Comparison of ENCODE assay signal across 25 cellular contexts in the genomic region with DNA sequence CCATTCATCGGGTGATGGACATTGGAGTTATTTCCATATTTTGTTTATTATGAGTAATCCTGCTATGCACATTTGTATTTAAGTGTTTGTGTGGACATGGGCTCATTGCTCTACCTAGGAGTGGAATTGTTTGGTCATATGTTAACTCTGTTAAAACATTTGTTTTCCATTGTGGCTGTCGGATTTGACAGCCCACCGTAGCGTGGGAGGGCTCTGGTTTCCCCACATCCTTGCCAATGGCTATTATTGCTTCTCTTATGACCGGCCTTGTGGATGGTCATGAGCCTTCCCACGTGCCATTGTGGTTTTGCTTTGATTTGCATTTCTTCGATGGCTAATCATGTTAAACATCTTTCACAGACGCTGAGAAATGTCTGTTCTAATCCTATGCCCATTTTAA.
DNase-seq lines count a peak whose midpoint lies in the region; ATAC-seq, FAIRE-seq and TF ChIP-seq lines count a peak whose summit lies in the region.
"Had no signal": no experiment of that assay in that cellular context is flagged by ENCODE, and none has a peak within 500 bp of the region (broad histone marks: within the 10 kb centered on the region; RNA-seq: fewer than 3 reads in every experiment).

No MANE protein-coding gene starts in this region.

- DNase-seq in GM18507 (ENCODE audit: extremely low spot score, insufficient read length, low read depth), result no peak
- DNase-seq in SK-MEL-5 (ENCODE audit: low read depth, low spot score), result peak; percentile 24
- no peak for DNase-seq in T-helper 1 cell
- no peak for DNase-seq in AG20443 (ENCODE audit: low spot score)
- DNase-seq in urothelium cell line (ENCODE audit: low spot score), result no peak
- no peak for DNase-seq in endothelial cell (ENCODE audit: low spot score)
- DNase-seq: activated CD4-positive, alpha-beta T cell treated with anti-CD3 and anti-CD28 coated beads for 1 hour; activated CD8-positive, alpha-beta memory T cell treated with anti-CD3 and anti-CD28 coated beads for 24 hours; activated naive CD4-positive, alpha-beta T cell treated with anti-CD3 and anti-CD28 coated beads for 36 hours; activated T-cell treated with anti-CD3 and anti-CD28 coated beads, Interleukin-2, amount 50 U/mL, for 4 hours; anterior cingulate cortex; CD4-positive, alpha-beta memory T cell; central memory CD4-positive, alpha-beta T cell; heart left ventricle; naive thymus-derived CD4-positive, alpha-beta T cell; NCI-H1105 treated with DMSO at 0.1 percent for 48 hours; PC-9; SHP77; stimulated activated CD4-positive, alpha-beta T cell treated with anti-CD3 and anti-CD28 coated beads, Interleukin-2, amount 100 ng/mL, for 48 hours; stimulated activated naive CD8-positive, alpha-beta T cell treated with anti-CD3 and anti-CD28 coated beads, Interleukin-15, Interleukin-2, amounts not matched to agents 100 U/mL and 50 U/mL, for 24 hours; SW 1271; tibial artery had no signal

- peaks cover 6% of the 10 kb centered on the region for H3K36me3 Mint-ChIP-seq in endothelial cell (ENCODE audit: low read depth, unreplicated experiment)

- H3K27me3 Mint-ChIP-seq in endothelial cell (ENCODE audit: unreplicated experiment), result peaks cover 2% of the 10 kb centered on the region
- H3K27me3 Mint-ChIP-seq: CD4-positive, alpha-beta memory T cell; naive thymus-derived CD4-positive, alpha-beta T cell had no signal

- no peaks in the 10 kb centered on the region for H3K9me3 Mint-ChIP-seq in endothelial cell (ENCODE audit: unreplicated experiment)
- H3K9me3 Mint-ChIP-seq: activated naive CD4-positive, alpha-beta T cell treated with anti-CD3 and anti-CD28 coated beads for 36 hours; activated T-cell treated with anti-CD3 and anti-CD28 coated beads, Interleukin-2, amount 50 U/mL, for 4 hours; CD4-positive, alpha-beta memory T cell; naive thymus-derived CD4-positive, alpha-beta T cell had no signal

- FAIRE-seq in GM18507 (lab: Jason Lieb, UNC) (peak; percentile 69), urothelium cell line (lab: Jason Lieb, UNC) (no peak)
- FAIRE-seq: TTC549 had no signal

- H3K4me3 Mint-ChIP-seq in endothelial cell (ENCODE audit: unreplicated experiment), result no peak overlapping the region
- H3K4me3 Mint-ChIP-seq: activated naive CD4-positive, alpha-beta T cell treated with anti-CD3 and anti-CD28 coated beads for 36 hours; activated T-cell treated with anti-CD3 and anti-CD28 coated beads, Interleukin-2, amount 50 U/mL, for 4 hours; CD4-positive, alpha-beta memory T cell; naive thymus-derived CD4-positive, alpha-beta T cell had no signal

- H3K27ac Mint-ChIP-seq in endothelial cell (ENCODE audit: unreplicated experiment), result no peak overlapping the region
- H3K27ac Mint-ChIP-seq: activated naive CD4-positive, alpha-beta T cell treated with anti-CD3 and anti-CD28 coated beads for 36 hours had no signal

- H3K4me1 Mint-ChIP-seq in endothelial cell (ENCODE audit: unreplicated experiment), result no peaks in the 10 kb centered on the region
- H3K4me1 Mint-ChIP-seq: CD4-positive, alpha-beta memory T cell; naive thymus-derived CD4-positive, alpha-beta T cell had no signal

- ATAC-seq in GM19463 (IDR thresholded peaks at IDR 0.05; ENCODE audit: unreplicated experiment), result peak; percentile 81
- ATAC-seq in HG02870 (IDR thresholded peaks at IDR 0.05; ENCODE audit: unreplicated experiment), result peak; percentile 47
- ATAC-seq: activated T-cell treated with anti-CD3 and anti-CD28 coated beads, Interleukin-2, amount 50 U/mL, for 4 hours; heart left ventricle; naive thymus-derived CD4-positive, alpha-beta T cell; stimulated activated naive CD8-positive, alpha-beta T cell treated with anti-CD3 and anti-CD28 coated beads, Interleukin-15, Interleukin-2, amounts not matched to agents 100 U/mL and 50 U/mL, for 24 hours had no signal

- in situ Hi-C loops in SK-MEL-5 (cut with HindIII; ENCODE audit: low pct_unique_long_range_greater_than_20kb, low sequenced_read_pairs), result loop anchor here (25.0 kb wide), 1 partner anchor 452 kb away; no protein-coding TSS in a partner anchor

- no peak for TF ChIP-seq CTCF in endothelial cell (IDR thresholded peaks at IDR 0.05; ENCODE audit: unreplicated experiment)
